Comparison of ENCODE assay signal across 2 cellular contexts in the genomic region with DNA sequence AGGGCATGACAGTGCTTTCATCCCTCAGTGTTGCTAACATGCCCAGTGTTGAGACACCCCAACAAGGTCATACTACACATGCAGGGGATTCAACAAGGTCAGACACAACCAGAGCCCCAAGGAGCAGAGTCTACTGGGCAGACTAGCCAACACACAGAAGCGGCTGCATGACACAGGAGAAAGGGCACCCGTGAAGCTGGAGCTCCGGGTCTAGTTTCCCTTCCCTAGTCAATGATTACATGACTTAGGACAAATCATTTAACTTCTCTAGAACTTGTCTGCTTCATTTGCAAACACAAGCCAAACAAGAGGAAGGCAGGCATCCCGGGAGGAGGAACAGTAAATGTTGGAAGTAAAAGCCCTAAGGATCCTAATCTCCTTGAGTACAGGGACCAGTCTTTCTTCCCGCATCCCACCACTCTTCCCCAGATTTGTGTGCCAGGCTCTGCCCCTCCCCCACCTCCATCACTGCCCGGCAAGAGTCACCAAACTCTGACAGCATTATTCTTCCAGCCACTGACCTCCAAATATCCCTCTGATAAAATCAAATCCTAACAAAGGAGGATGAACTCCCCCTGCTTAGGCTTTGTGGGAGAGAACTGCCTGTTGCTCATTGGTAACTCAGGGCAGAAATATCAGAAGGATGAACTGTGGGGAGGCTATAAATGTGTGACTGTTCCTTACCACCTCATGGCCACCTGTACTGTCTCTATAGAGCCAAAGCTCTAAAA.
TF ChIP-seq lines count a peak whose summit lies in the region.

No MANE protein-coding gene starts in this region.

TF ChIP-seq in liver, 16 proteins besides CTCF, POLR2A, EP300 and RAD21 (continued from another document):
- TF ChIP-seq, protein P1, sequence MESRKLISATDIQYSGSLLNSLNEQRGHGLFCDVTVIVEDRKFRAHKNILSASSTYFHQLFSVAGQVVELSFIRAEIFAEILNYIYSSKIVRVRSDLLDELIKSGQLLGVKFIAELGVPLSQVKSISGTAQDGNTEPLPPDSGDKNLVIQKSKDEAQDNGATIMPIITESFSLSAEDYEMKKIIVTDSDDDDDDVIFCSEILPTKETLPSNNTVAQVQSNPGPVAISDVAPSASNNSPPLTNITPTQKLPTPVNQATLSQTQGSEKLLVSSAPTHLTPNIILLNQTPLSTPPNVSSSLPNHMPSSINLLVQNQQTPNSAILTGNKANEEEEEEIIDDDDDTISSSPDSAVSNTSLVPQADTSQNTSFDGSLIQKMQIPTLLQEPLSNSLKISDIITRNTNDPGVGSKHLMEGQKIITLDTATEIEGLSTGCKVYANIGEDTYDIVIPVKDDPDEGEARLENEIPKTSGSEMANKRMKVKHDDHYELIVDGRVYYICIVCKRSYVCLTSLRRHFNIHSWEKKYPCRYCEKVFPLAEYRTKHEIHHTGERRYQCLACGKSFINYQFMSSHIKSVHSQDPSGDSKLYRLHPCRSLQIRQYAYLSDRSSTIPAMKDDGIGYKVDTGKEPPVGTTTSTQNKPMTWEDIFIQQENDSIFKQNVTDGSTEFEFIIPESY (IDR thresholded peaks at IDR 0.05): peak; percentile 46
- TF ChIP-seq, protein P2, sequence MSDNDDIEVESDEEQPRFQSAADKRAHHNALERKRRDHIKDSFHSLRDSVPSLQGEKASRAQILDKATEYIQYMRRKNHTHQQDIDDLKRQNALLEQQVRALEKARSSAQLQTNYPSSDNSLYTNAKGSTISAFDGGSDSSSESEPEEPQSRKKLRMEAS (IDR thresholded peaks at IDR 0.05): peak; percentile 53
- peak in 1 of 2 donors; percentile 52 for TF ChIP-seq JUND (IDR thresholded peaks at IDR 0.05)
- TF ChIP-seq HNF4A (conservative IDR thresholded peaks at IDR 0.05): peak; percentile 90 to 92
- no peak for TF ChIP-seq FOXA2 (IDR thresholded peaks at IDR 0.05)
- TF ChIP-seq TAF1 (conservative IDR thresholded peaks at IDR 0.05): peak; percentile 60
- TF ChIP-seq NR2F2 (IDR thresholded peaks at IDR 0.05): peak; percentile 46
- no peak for TF ChIP-seq EGR1 (IDR thresholded peaks at IDR 0.05; ENCODE audit: low read depth in 2 of 2)
- peak in 1 of 2 donors; percentile 18 for TF ChIP-seq GABPA (IDR thresholded peaks at IDR 0.05 in 1 of 2, conservative IDR thresholded peaks at IDR 0.05 in 1 of 2)
- TF ChIP-seq, protein P3, sequence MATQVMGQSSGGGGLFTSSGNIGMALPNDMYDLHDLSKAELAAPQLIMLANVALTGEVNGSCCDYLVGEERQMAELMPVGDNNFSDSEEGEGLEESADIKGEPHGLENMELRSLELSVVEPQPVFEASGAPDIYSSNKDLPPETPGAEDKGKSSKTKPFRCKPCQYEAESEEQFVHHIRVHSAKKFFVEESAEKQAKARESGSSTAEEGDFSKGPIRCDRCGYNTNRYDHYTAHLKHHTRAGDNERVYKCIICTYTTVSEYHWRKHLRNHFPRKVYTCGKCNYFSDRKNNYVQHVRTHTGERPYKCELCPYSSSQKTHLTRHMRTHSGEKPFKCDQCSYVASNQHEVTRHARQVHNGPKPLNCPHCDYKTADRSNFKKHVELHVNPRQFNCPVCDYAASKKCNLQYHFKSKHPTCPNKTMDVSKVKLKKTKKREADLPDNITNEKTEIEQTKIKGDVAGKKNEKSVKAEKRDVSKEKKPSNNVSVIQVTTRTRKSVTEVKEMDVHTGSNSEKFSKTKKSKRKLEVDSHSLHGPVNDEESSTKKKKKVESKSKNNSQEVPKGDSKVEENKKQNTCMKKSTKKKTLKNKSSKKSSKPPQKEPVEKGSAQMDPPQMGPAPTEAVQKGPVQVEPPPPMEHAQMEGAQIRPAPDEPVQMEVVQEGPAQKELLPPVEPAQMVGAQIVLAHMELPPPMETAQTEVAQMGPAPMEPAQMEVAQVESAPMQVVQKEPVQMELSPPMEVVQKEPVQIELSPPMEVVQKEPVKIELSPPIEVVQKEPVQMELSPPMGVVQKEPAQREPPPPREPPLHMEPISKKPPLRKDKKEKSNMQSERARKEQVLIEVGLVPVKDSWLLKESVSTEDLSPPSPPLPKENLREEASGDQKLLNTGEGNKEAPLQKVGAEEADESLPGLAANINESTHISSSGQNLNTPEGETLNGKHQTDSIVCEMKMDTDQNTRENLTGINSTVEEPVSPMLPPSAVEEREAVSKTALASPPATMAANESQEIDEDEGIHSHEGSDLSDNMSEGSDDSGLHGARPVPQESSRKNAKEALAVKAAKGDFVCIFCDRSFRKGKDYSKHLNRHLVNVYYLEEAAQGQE (IDR thresholded peaks at IDR 0.05): peak; percentile 56
- TF ChIP-seq SP1 (IDR thresholded peaks at IDR 0.05): peak; percentile 93
- TF ChIP-seq HNF4G (IDR thresholded peaks at IDR 0.05): peak; percentile 67
- TF ChIP-seq YY1 (IDR thresholded peaks at IDR 0.05): peak; percentile 49
- no peak for TF ChIP-seq FOXA1 (IDR thresholded peaks at IDR 0.05)
- TF ChIP-seq, protein P4, sequence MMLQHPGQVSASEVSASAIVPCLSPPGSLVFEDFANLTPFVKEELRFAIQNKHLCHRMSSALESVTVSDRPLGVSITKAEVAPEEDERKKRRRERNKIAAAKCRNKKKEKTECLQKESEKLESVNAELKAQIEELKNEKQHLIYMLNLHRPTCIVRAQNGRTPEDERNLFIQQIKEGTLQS (IDR thresholded peaks at IDR 0.05): no peak

TF ChIP-seq in HepG2, 621 proteins besides CTCF, POLR2A, EP300 and RAD21 (continued from another document):
- TF ChIP-seq, protein P5, sequence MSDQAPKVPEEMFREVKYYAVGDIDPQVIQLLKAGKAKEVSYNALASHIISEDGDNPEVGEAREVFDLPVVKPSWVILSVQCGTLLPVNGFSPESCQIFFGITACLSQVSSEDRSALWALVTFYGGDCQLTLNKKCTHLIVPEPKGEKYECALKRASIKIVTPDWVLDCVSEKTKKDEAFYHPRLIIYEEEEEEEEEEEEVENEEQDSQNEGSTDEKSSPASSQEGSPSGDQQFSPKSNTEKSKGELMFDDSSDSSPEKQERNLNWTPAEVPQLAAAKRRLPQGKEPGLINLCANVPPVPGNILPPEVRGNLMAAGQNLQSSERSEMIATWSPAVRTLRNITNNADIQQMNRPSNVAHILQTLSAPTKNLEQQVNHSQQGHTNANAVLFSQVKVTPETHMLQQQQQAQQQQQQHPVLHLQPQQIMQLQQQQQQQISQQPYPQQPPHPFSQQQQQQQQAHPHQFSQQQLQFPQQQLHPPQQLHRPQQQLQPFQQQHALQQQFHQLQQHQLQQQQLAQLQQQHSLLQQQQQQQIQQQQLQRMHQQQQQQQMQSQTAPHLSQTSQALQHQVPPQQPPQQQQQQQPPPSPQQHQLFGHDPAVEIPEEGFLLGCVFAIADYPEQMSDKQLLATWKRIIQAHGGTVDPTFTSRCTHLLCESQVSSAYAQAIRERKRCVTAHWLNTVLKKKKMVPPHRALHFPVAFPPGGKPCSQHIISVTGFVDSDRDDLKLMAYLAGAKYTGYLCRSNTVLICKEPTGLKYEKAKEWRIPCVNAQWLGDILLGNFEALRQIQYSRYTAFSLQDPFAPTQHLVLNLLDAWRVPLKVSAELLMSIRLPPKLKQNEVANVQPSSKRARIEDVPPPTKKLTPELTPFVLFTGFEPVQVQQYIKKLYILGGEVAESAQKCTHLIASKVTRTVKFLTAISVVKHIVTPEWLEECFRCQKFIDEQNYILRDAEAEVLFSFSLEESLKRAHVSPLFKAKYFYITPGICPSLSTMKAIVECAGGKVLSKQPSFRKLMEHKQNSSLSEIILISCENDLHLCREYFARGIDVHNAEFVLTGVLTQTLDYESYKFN (CRISPR knock-in tag; conservative IDR thresholded peaks at IDR 0.05): no peak
- TF ChIP-seq, protein P6, sequence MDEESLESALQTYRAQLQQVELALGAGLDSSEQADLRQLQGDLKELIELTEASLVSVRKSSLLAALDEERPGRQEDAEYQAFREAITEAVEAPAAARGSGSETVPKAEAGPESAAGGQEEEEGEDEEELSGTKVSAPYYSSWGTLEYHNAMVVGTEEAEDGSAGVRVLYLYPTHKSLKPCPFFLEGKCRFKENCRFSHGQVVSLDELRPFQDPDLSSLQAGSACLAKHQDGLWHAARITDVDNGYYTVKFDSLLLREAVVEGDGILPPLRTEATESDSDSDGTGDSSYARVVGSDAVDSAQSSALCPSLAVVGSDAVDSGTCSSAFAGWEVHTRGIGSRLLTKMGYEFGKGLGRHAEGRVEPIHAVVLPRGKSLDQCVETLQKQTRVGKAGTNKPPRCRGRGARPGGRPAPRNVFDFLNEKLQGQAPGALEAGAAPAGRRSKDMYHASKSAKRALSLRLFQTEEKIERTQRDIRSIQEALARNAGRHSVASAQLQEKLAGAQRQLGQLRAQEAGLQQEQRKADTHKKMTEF (CRISPR knock-in tag; IDR thresholded peaks at IDR 0.05): no peak
- TF ChIP-seq HHEX (CRISPR knock-in tag; IDR thresholded peaks at IDR 0.05): no peak
- no peak for TF ChIP-seq POLR2AphosphoS5 (IDR thresholded peaks at IDR 0.05; ENCODE audit: low read depth, low read length)
